ENCODE assay signal across 8 cellular contexts in genomic region chr2:161063074-161063945, GRCh38.
DNase-seq lines count a peak whose midpoint lies in the region; ATAC-seq and TF ChIP-seq lines count a peak whose summit lies in the region.

No MANE protein-coding gene starts in this region.

- 16% methylated on average over 8 of the region's 8 CpGs for WGBS in esophagus muscularis mucosa

- no peaks in the 10 kb centered on the region for H4K20me1 ChIP-seq in OCI-LY1 (ENCODE audit: insufficient read depth, low read length)

- H3K9me3 ChIP-seq in OCI-LY1 (ENCODE audit: low read length) (no peaks in the 10 kb centered on the region), esophagus muscularis mucosa (no peaks in the 10 kb centered on the region)

- H3K27ac ChIP-seq in OCI-LY1 (ENCODE audit: low read depth, low read length, poor library complexity, severe bottlenecking) (no peak overlapping the region), esophagus muscularis mucosa (replicated peaks in 1 of 4) (peak overlapping the region in 3 of 4 donors; percentile 25 to 43 (median 25))

- DNase-seq in DMS53 (lab: John Stamatoyannopoulos, UW) (peak; percentile 88), HuH-7 (ENCODE audit: low spot score) (peak; percentile 49), activated T-cell treated with anti-CD3 and anti-CD28 coated beads for 4 hours (peak; percentile 62), esophagus muscularis mucosa (ENCODE audit: extremely low spot score) (peak; percentile 95)
- peak; percentile 83 for DNase-seq in natural killer cell treated with Interleukin-12 subunit alpha and Interleukin-12 subunit beta and Interleukin-15 and Interleukin-18, amount 100 ng/mL, for 72 hours (ENCODE audit: low spot score)
- peak; percentile 10 to 64 (median 38) for DNase-seq in stimulated activated naive CD4-positive, alpha-beta T cell (lab: John Stamatoyannopoulos, UW)

- H3K27ac Mint-ChIP-seq in natural killer cell treated with Interleukin-12 subunit alpha and Interleukin-12 subunit beta and Interleukin-15 and Interleukin-18, amount 100 ng/mL, for 72 hours, result peak overlapping the region; percentile 15 to 78

- H3K79me2 ChIP-seq in OCI-LY1 (ENCODE audit: insufficient read depth, low read length), result no peaks in the 10 kb centered on the region

- no peak overlapping the region for H3K4me2 ChIP-seq in OCI-LY1 (ENCODE audit: low read length)

- intact Hi-C loops in esophagus muscularis mucosa (cut with DNase I), result loop anchor here (2.0 kb wide), 1 partner anchor 953 kb away; no protein-coding TSS in a partner anchor

- TF ChIP-seq EP300 in esophagus muscularis mucosa (IDR thresholded peaks at IDR 0.05), result no peak

- TF ChIP-seq POLR2A in esophagus muscularis mucosa (IDR thresholded peaks at IDR 0.05; ENCODE audit: low read depth), result no peak

- H3K36me3 ChIP-seq in OCI-LY1 (ENCODE audit: insufficient read depth, low read length) (no peaks in the 10 kb centered on the region), esophagus muscularis mucosa (no peaks in the 10 kb centered on the region)

- peak; percentile 87 for TF ChIP-seq CTCF in OCI-LY1 (IDR thresholded peaks at IDR 0.05; ENCODE audit: low read length)
- peak; percentile 86 to 96 (median 87) for TF ChIP-seq CTCF in esophagus muscularis mucosa (IDR thresholded peaks at IDR 0.05)

- H3F3A ChIP-seq in OCI-LY1 (ENCODE audit: insufficient read depth, low read length), result no peaks in the 10 kb centered on the region

- no peak overlapping the region for H2AFZ ChIP-seq in OCI-LY1 (ENCODE audit: low read length)

- H3K4me3 ChIP-seq in OCI-LY1 (ENCODE audit: low read depth, low read length, poor library complexity, severe bottlenecking) (no peak overlapping the region), esophagus muscularis mucosa (peak overlapping the region in 3 of 4 donors; percentile 7 to 16 (median 15))

- peaks cover 20 to 34% of the 10 kb centered on the region in 2 donors for H3K4me1 Mint-ChIP-seq in natural killer cell treated with Interleukin-12 subunit alpha and Interleukin-12 subunit beta and Interleukin-15 and Interleukin-18, amount 100 ng/mL, for 72 hours (ENCODE audit: low read depth in 2 of 2)

- H3K4me1 ChIP-seq in OCI-LY1 (ENCODE audit: insufficient read depth, low read length, severe bottlenecking) (no peaks in the 10 kb centered on the region), esophagus muscularis mucosa (peaks cover 5 to 18% (median 16%) of the 10 kb centered on the region in 4 donors)

- H3K9ac ChIP-seq in OCI-LY1 (ENCODE audit: low read length), result no peak overlapping the region

- ATAC-seq in GM21528 (IDR thresholded peaks at IDR 0.05; ENCODE audit: low FRiP score, unreplicated experiment), result peak; percentile 90
- ATAC-seq in natural killer cell treated with Interleukin-12 subunit alpha and Interleukin-12 subunit beta and Interleukin-15 and Interleukin-18, amount 100 ng/mL, for 72 hours, result peak; percentile 86 to 88

- no peaks in the 10 kb centered on the region for H3K36me3 Mint-ChIP-seq in natural killer cell treated with Interleukin-12 subunit alpha and Interleukin-12 subunit beta and Interleukin-15 and Interleukin-18, amount 100 ng/mL, for 72 hours

- H3K27me3 Mint-ChIP-seq in natural killer cell treated with Interleukin-12 subunit alpha and Interleukin-12 subunit beta and Interleukin-15 and Interleukin-18, amount 100 ng/mL, for 72 hours, result peaks cover 0 to 5% of the 10 kb centered on the region in 2 donors

- no peaks in the 10 kb centered on the region for H3K9me2 ChIP-seq in OCI-LY1 (ENCODE audit: low read depth, low read length)

- peak overlapping the region; percentile 17 for H3K4me3 Mint-ChIP-seq in natural killer cell treated with Interleukin-12 subunit alpha and Interleukin-12 subunit beta and Interleukin-15 and Interleukin-18, amount 100 ng/mL, for 72 hours

- no peaks in the 10 kb centered on the region for H3K9me3 Mint-ChIP-seq in natural killer cell treated with Interleukin-12 subunit alpha and Interleukin-12 subunit beta and Interleukin-15 and Interleukin-18, amount 100 ng/mL, for 72 hours

- no peaks in the 10 kb centered on the region; the same call in 1 of the 2 replicates for H3K27me3 ChIP-seq in OCI-LY1 (ENCODE audit: insufficient read depth, low read length)
- H3K27me3 ChIP-seq in esophagus muscularis mucosa, result no peaks in the 10 kb centered on the region

Comparison
In these comparisons a context has a peak if more than half of its experiments do, and no peak if none do; other contexts are left out.
1. DNase-seq: peak in every context shown above with its lines; median percentile 95 in esophagus muscularis mucosa; 88 in DMS53; 83 in natural killer cell treated with Interleukin-12 subunit alpha and Interleukin-12 subunit beta and Interleukin-15 and Interleukin-18, amount 100 ng/mL, for 72 hours; 62 in activated T-cell treated with anti-CD3 and anti-CD28 coated beads for 4 hours; 49 in HuH-7; 38 in stimulated activated naive CD4-positive, alpha-beta T cell.